In genomic region chr6:125273965-125274364, GRCh38 we compare ENCODE assay signal across 13 cellular contexts. TPM values are rescaled to one million over a fixed set of nuclear protein-coding genes. Genes with fewer than 3 reads are reported as not detected.
DNase-seq lines count a peak whose midpoint lies in the region; ATAC-seq and TF ChIP-seq lines count a peak whose summit lies in the region.
"Had no signal": no experiment of that assay in that cellular context is flagged by ENCODE, and none has a peak within 500 bp of the region (broad histone marks: within the 10 kb centered on the region; RNA-seq: fewer than 3 reads in every experiment).

No MANE protein-coding gene starts in this region.

- TF ChIP-seq CTCF in mammary epithelial cell (conservative IDR thresholded peaks at IDR 0.05 in 1 of 2, IDR thresholded peaks at IDR 0.05 in 1 of 2; ENCODE audit: extremely low read depth in 1 of 2, insufficient read depth in 1 of 2, low read depth in 1 of 2, low read length in 2 of 2) (peak in 1 of 2 donors; percentile 28), left lung (IDR thresholded peaks at IDR 0.05) (no peak)

- intact Hi-C loops in mammary epithelial cell (cut with micrococcal nuclease) (loop anchor here (1.0 kb wide), 1 partner anchor 121 kb away; the partner anchor contains the start of gene TPD52L1), left lung (cut with DNase I) (no loop called here)

- no peaks in the 10 kb centered on the region for H4K20me1 ChIP-seq in mammary epithelial cell (ENCODE audit: insufficient read depth, low read length)

- in situ Hi-C loops in G401 (cut with HindIII; ENCODE audit: low sequenced_read_pairs) = no loop called here
- in situ Hi-C loops in mammary epithelial cell (cut with MboI; ENCODE audit: low sequenced_read_pairs in 2 of 2) = loop anchor here in 1 of 2 donors (25.0 kb wide), 1 partner anchor 112 kb away; the partner anchor contains the start of gene TPD52L1

- H3K4me1 ChIP-seq in mammary epithelial cell (ENCODE audit: insufficient read depth, low read length) (peaks cover 13% of the 10 kb centered on the region), left lung (no peaks in the 10 kb centered on the region)
- H3K4me1 ChIP-seq: Caco-2 had no signal

- H3K4me3 ChIP-seq in mammary epithelial cell (replicated peaks in 1 of 3; ENCODE audit: insufficient read depth in 1 of 3, low read depth in 2 of 3, low read length in 3 of 3) = no peak overlapping the region
- H3K4me3 ChIP-seq in left lung = no peak overlapping the region
- H3K4me3 ChIP-seq: skin epidermis had no signal

- H3K9me3 ChIP-seq in mammary epithelial cell (replicated peaks; ENCODE audit: insufficient read depth, low read length) = no peaks in the 10 kb centered on the region
- H3K9me3 ChIP-seq in left lung = no peaks in the 10 kb centered on the region
- H3K9me3 ChIP-seq: Caco-2 had no signal

- H3K36me3 ChIP-seq in mammary epithelial cell (ENCODE audit: insufficient read depth, low read length) (peaks cover 2% of the 10 kb centered on the region), left lung (peaks cover 5 to 55% of the 10 kb centered on the region in 2 donors)

- peak; percentile 26 for ATAC-seq in left lung
- ATAC-seq in HG02870 (IDR thresholded peaks at IDR 0.05; ENCODE audit: unreplicated experiment) = no peak
- no peak for ATAC-seq in GM18870 (IDR thresholded peaks at IDR 0.05; ENCODE audit: unreplicated experiment)
- no peak for ATAC-seq in HG03039 (IDR thresholded peaks at IDR 0.05; ENCODE audit: unreplicated experiment)
- ATAC-seq: activated T-helper 17 cell treated with anti-CD3 and anti-CD28 coated beads, Interleukin-2, amount 50 U/mL, for 72 hours had no signal

- H3K27me3 ChIP-seq in mammary epithelial cell (ENCODE audit: insufficient read depth, low read length) (no peaks in the 10 kb centered on the region), left lung (no peaks in the 10 kb centered on the region)

- H3K79me2 ChIP-seq in mammary epithelial cell (ENCODE audit: insufficient read depth, low read length) = no peaks in the 10 kb centered on the region

- CTCF ChIA-PET in mammary epithelial cell (lab: Charles Lee; ENCODE audit: low non-redundant PET) = interaction anchor here (0.6 kb wide), 1 partner anchor 82 kb away, joined by 7 read pairs; no protein-coding TSS in a partner anchor

- BruUV-seq in mammary epithelial cell (replicated peaks; lab: Mats Ljungman, UMichigan) = TSS peak; percentile 12

- H3K27ac ChIP-seq in mammary epithelial cell (ENCODE audit: insufficient read depth, low read depth, low read length) = peak overlapping the region; percentile 33
- H3K27ac ChIP-seq in left lung = no peak overlapping the region

- dilution Hi-C loops in mammary epithelial cell (cut with HindIII; ENCODE audit: low sequenced_read_pairs) = no loop called here

- WGBS in mammary epithelial cell (ENCODE audit: low coverage, missing lambda C conversion rate) = 49% methylated on average over 6 of the region's 7 CpGs

- peak overlapping the region; percentile 28 for H2AFZ ChIP-seq in mammary epithelial cell (ENCODE audit: low read depth, low read length)

- peak; percentile 82 for DNase-seq in G401 (ENCODE audit: low spot score)
- DNase-seq in NCI-H2107 treated with DMSO at 0.1 percent for 48 hours (lab: John Stamatoyannopoulos, UW; ENCODE audit: unreplicated experiment) = peak; percentile 81
- peak; percentile 92 for DNase-seq in mammary epithelial cell
- no peak for DNase-seq in left lung
- DNase-seq in NCI-H187 (lab: John Stamatoyannopoulos, UW) = no peak
- DNase-seq: activated CD4-positive, CD25-positive, alpha-beta regulatory T cell; Caco-2; NCI-H1930 had no signal

- peak overlapping the region; percentile 14 for H3K4me2 ChIP-seq in mammary epithelial cell (ENCODE audit: insufficient read depth, low read depth, low read length)

- H3K9ac ChIP-seq in mammary epithelial cell (ENCODE audit: insufficient read depth, low read length) = no peak overlapping the region

RNA-seq across cellular contexts. Expression of gene HDDC2, which starts 27.8 kb away (rescaled TPM):
- 133 and 175 TPM in 2 replicates for total RNA-seq in G401 (2014; rRNA removed; shearing (Covaris generic))
- total RNA-seq in mammary epithelial cell (10 to 100 TPM; 39.5 to 76.6 TPM), left lung (10 to 100 TPM; 49.2 to 58.7 TPM)
- polyA plus RNA-seq in mammary epithelial cell = 95.7 TPM
- polyA minus RNA-seq in mammary epithelial cell = 63.7 TPM

Comparison
In these comparisons a context has a peak if more than half of its experiments do, and no peak if none do; other contexts are left out.
1. DNase-seq: peak in G401 (single experiment), NCI-H2107 treated with DMSO at 0.1 percent for 48 hours (single experiment) and mammary epithelial cell (single experiment); none in left lung (0 of 2) and NCI-H187 (0 of 2).